ENCODE assay signal across 3 cellular contexts in genomic region chr3:17116007-17116659, GRCh38.
TF ChIP-seq lines count a peak whose summit lies in the region.

No MANE protein-coding gene starts in this region.

TF ChIP-seq in HepG2, 621 proteins besides CTCF, POLR2A, EP300 and RAD21:
- peak; percentile 68 for TF ChIP-seq CEBPB (IDR thresholded peaks at IDR 0.05; ENCODE audit: borderline replicate concordance, low read depth, low read length)
- TF ChIP-seq ZFP41 (CRISPR knock-in tag; IDR thresholded peaks at IDR 0.05; ENCODE audit: borderline replicate concordance), result no peak
- TF ChIP-seq CEBPG (CRISPR knock-in tag; IDR thresholded peaks at IDR 0.05), result peak; percentile 56
- TF ChIP-seq ATF3 (CRISPR knock-in tag; IDR thresholded peaks at IDR 0.05), result no peak

TF ChIP-seq in Ishikawa, 13 proteins besides CTCF, POLR2A, EP300 and RAD21:
- TF ChIP-seq CEBPB (IDR thresholded peaks at IDR 0.05), result 0 out of 2 replicates have a peak, but pooled peaks have one; percentile 26
- no peak for TF ChIP-seq TAF1 (IDR thresholded peaks at IDR 0.05; ENCODE audit: low read depth)
- no peak for TF ChIP-seq ZBTB7A (IDR thresholded peaks at IDR 0.05; ENCODE audit: low read depth)

TF ChIP-seq in H1, 55 proteins besides CTCF, POLR2A, EP300 and RAD21:
- TF ChIP-seq SUZ12 (IDR thresholded peaks at IDR 0.05; ENCODE audit: low read length) (no peak), SP1 (IDR thresholded peaks at IDR 0.05; ENCODE audit: low read depth, low read length) (no peak), USF2 (IDR thresholded peaks at IDR 0.05; ENCODE audit: low read length) (no peak), FOSL1 (IDR thresholded peaks at IDR 0.05; ENCODE audit: insufficient read depth, low read depth, low read length) (no peak), SIRT6 (IDR thresholded peaks at IDR 0.05; ENCODE audit: low read length) (no peak), RBBP5 (IDR thresholded peaks at IDR 0.05; ENCODE audit: borderline replicate concordance, low read depth, low read length) (no peak), CEBPB (IDR thresholded peaks at IDR 0.05; ENCODE audit: low read depth, low read length) (peak; percentile 69; the same call in 1 of the 2 replicates), JUN (IDR thresholded peaks at IDR 0.05; ENCODE audit: low read depth, low read length) (no peak), RNF2 (IDR thresholded peaks at IDR 0.05; ENCODE audit: borderline replicate concordance, low read depth, low read length, missing control alignments, poor library complexity, severe bottlenecking) (no peak)
